18 cellular contexts compared by ENCODE assay signal in genomic region chr10:2262333-2262732, GRCh38.
DNase-seq lines count a peak whose midpoint lies in the region; ATAC-seq and TF ChIP-seq lines count a peak whose summit lies in the region.
"Had no signal": no experiment of that assay in that cellular context is flagged by ENCODE, and none has a peak within 500 bp of the region (broad histone marks: within the 10 kb centered on the region; RNA-seq: fewer than 3 reads in every experiment).

No MANE protein-coding gene starts in this region.

- no peaks in the 10 kb centered on the region for H4K20me1 ChIP-seq in mammary epithelial cell (ENCODE audit: insufficient read depth, low read length)
- H4K20me1 ChIP-seq: BLaER1 had no signal

- H3K9ac ChIP-seq in mammary epithelial cell (ENCODE audit: insufficient read depth, low read length): no peak overlapping the region
- H3K9ac ChIP-seq: BLaER1 had no signal

- ATAC-seq in GM19324 (IDR thresholded peaks at IDR 0.05; ENCODE audit: low FRiP score, unreplicated experiment): no peak
- ATAC-seq: GM12878, GM23338 had no signal

- H2AFZ ChIP-seq in mammary epithelial cell (ENCODE audit: low read depth, low read length): no peak overlapping the region
- H2AFZ ChIP-seq: GM23338 had no signal

- no peak overlapping the region for H3K4me3 ChIP-seq in mammary epithelial cell (replicated peaks in 1 of 3; ENCODE audit: insufficient read depth in 1 of 3, low read depth in 2 of 3, low read length in 3 of 3)
- H3K4me3 ChIP-seq: BLaER1, GM12878, GM23338, HAP-1 had no signal

- CTCF ChIA-PET in RWPE1 (lab: Yijun Ruan, JAX): interaction anchor here (0.6 kb wide), 2 partner anchors 40 to 80 kb away, joined by 3 read pairs; no protein-coding TSS in a partner anchor
- CTCF ChIA-PET in mammary epithelial cell (lab: Charles Lee; ENCODE audit: low non-redundant PET): no interaction called here

- WGBS in mammary epithelial cell (ENCODE audit: low coverage, missing lambda C conversion rate): 0% methylated on average over 2 of the region's 2 CpGs

- in situ Hi-C loops in mammary epithelial cell (cut with MboI; ENCODE audit: low sequenced_read_pairs in 2 of 2): no loop called here

- TF ChIP-seq CTCF in RWPE1 (conservative IDR thresholded peaks at IDR 0.05; ENCODE audit: low read depth): no peak
- TF ChIP-seq CTCF in mammary epithelial cell (conservative IDR thresholded peaks at IDR 0.05 in 1 of 2, IDR thresholded peaks at IDR 0.05 in 1 of 2; ENCODE audit: extremely low read depth in 1 of 2, insufficient read depth in 1 of 2, low read depth in 1 of 2, low read length in 2 of 2): no peak

- H3K79me2 ChIP-seq in mammary epithelial cell (ENCODE audit: insufficient read depth, low read length): no peaks in the 10 kb centered on the region

- no peak overlapping the region for H3K4me2 ChIP-seq in mammary epithelial cell (ENCODE audit: insufficient read depth, low read depth, low read length)
- H3K4me2 ChIP-seq: BLaER1, GM23338 had no signal

- H3K9me3 ChIP-seq in mammary epithelial cell (replicated peaks; ENCODE audit: insufficient read depth, low read length): peaks cover 5% of the 10 kb centered on the region
- H3K9me3 ChIP-seq: BLaER1, HAP-1 had no signal

- H3K27ac ChIP-seq in RWPE1: no peak overlapping the region
- no peak overlapping the region for H3K27ac ChIP-seq in mammary epithelial cell (ENCODE audit: insufficient read depth, low read depth, low read length)
- H3K27ac ChIP-seq in epithelial cell of prostate: peak overlapping the region; percentile 51
- H3K27ac ChIP-seq: BLaER1, C4-2B had no signal

- no TSS peak for BruUV-seq in mammary epithelial cell (replicated peaks; lab: Mats Ljungman, UMichigan)

- no peaks in the 10 kb centered on the region for H3K27me3 ChIP-seq in mammary epithelial cell (ENCODE audit: insufficient read depth, low read length)
- H3K27me3 ChIP-seq: BLaER1 had no signal

- H3K36me3 ChIP-seq in mammary epithelial cell (ENCODE audit: insufficient read depth, low read length): no peaks in the 10 kb centered on the region
- H3K36me3 ChIP-seq: BLaER1, HAP-1 had no signal

- intact Hi-C loops in mammary epithelial cell (cut with micrococcal nuclease): no loop called here

- DNase-seq in RWPE1 (ENCODE audit: low spot score) (peak; percentile 20), mammary epithelial cell (peak; percentile 76), epithelial cell of prostate (ENCODE audit: low read depth, low spot score) (peak; percentile 6), RPMI8226 (no peak)
- no peak for DNase-seq in activated naive CD4-positive, alpha-beta T cell treated with anti-CD3 and anti-CD28 coated beads, Interleukin-2, amount 50 U/mL, for 16 hours
- DNase-seq: CD4-positive, alpha-beta T cell; CD8-positive, alpha-beta memory T cell; DMS 273 treated with DMSO at 0.1 percent for 48 hours; DMS79; EL; GDM1; HFFc6 had no signal

- dilution Hi-C loops in mammary epithelial cell (cut with HindIII; ENCODE audit: low sequenced_read_pairs): no loop called here

- no peaks in the 10 kb centered on the region for H3K4me1 ChIP-seq in mammary epithelial cell (ENCODE audit: insufficient read depth, low read length)
- H3K4me1 ChIP-seq: HAP-1 had no signal

- POLR2A ChIA-PET in RWPE1 (lab: Yijun Ruan, JAX; ENCODE audit: low non-redundant PET): no interaction called here

Comparison
In these comparisons a context has a peak if more than half of its experiments do, and no peak if none do; other contexts are left out.
1. DNase-seq: peak in RWPE1 (single experiment), mammary epithelial cell (single experiment) and epithelial cell of prostate (single experiment); none in activated naive CD4-positive, alpha-beta T cell treated with anti-CD3 and anti-CD28 coated beads, Interleukin-2, amount 50 U/mL, for 16 hours (single experiment) and RPMI8226 (single experiment).